In genomic region chr4:92198711-92199110, GRCh38 we compare ENCODE assay signal across 25 cellular contexts.
DNase-seq lines count a peak whose midpoint lies in the region; ATAC-seq and TF ChIP-seq lines count a peak whose summit lies in the region.
"Had no signal": no experiment of that assay in that cellular context is flagged by ENCODE, and none has a peak within 500 bp of the region (broad histone marks: within the 10 kb centered on the region; RNA-seq: fewer than 3 reads in every experiment).

No MANE protein-coding gene starts in this region.

- no peaks in the 10 kb centered on the region for H3K27me3 ChIP-seq in mesenchymal stem cell (ENCODE audit: control insufficient read depth in 1 of 2, insufficient read depth in 1 of 2, low read length in 2 of 2)
- H3K27me3 ChIP-seq: gastrocnemius medialis, upper lobe of right lung had no signal

- no peaks in the 10 kb centered on the region for H3K9me3 ChIP-seq in mesenchymal stem cell (ENCODE audit: control insufficient read depth, low read length)
- H3K9me3 ChIP-seq: gastrocnemius medialis, HAP-1, upper lobe of right lung had no signal

- no peaks in the 10 kb centered on the region for H3K4me1 ChIP-seq in mesenchymal stem cell (ENCODE audit: control insufficient read depth, insufficient read depth, low read depth, low read length)
- H3K4me1 ChIP-seq: gastrocnemius medialis, HAP-1, upper lobe of right lung had no signal

- H2AFZ ChIP-seq in mesenchymal stem cell (ENCODE audit: low read depth, low read length): no peak overlapping the region

- H3K23ac ChIP-seq in mesenchymal stem cell (ENCODE audit: low read length in 2 of 2): no peak overlapping the region

- no peak overlapping the region for H2BK12ac ChIP-seq in mesenchymal stem cell (ENCODE audit: low read length in 2 of 2)

- H4K8ac ChIP-seq in mesenchymal stem cell (ENCODE audit: low read length): no peak overlapping the region

- no peak overlapping the region for H2BK15ac ChIP-seq in mesenchymal stem cell (ENCODE audit: low read depth, poor library complexity, severe bottlenecking)

- H3K79me1 ChIP-seq in mesenchymal stem cell (replicated peaks; ENCODE audit: low read length, poor library complexity, severe bottlenecking): no peaks in the 10 kb centered on the region

- H3K9ac ChIP-seq in mesenchymal stem cell (ENCODE audit: low read length): peak overlapping the region; percentile 59
- H3K9ac ChIP-seq: KMS-11 had no signal

- H3K36me3 ChIP-seq in mesenchymal stem cell (ENCODE audit: control insufficient read depth in 1 of 2, insufficient read depth in 2 of 2, low read depth in 1 of 2, low read length in 2 of 2): no peaks in the 10 kb centered on the region
- H3K36me3 ChIP-seq: gastrocnemius medialis, HAP-1, upper lobe of right lung had no signal

- H3K4me1 Mint-ChIP-seq in chondrocyte (ENCODE audit: low read depth): peaks cover 11% of the 10 kb centered on the region
- H3K4me1 Mint-ChIP-seq: activated naive CD8-positive, alpha-beta T cell treated with anti-CD3 and anti-CD28 coated beads for 36 hours; central memory CD8-positive, alpha-beta T cell; stimulated activated naive CD8-positive, alpha-beta T cell treated with anti-CD3 and anti-CD28 coated beads, Interleukin-15, amount 100 ng/mL, for 72 hours had no signal

- no peak overlapping the region for H3K4me3 Mint-ChIP-seq in chondrocyte (ENCODE audit: unreplicated experiment)
- H3K4me3 Mint-ChIP-seq: activated naive CD8-positive, alpha-beta T cell treated with anti-CD3 and anti-CD28 coated beads for 36 hours; CD4-positive, alpha-beta T cell; central memory CD8-positive, alpha-beta T cell; stimulated activated naive CD8-positive, alpha-beta T cell treated with anti-CD3 and anti-CD28 coated beads, Interleukin-15, amount 100 ng/mL, for 72 hours had no signal

- no peak overlapping the region for H2BK5ac ChIP-seq in mesenchymal stem cell (ENCODE audit: low read depth, low read length, poor library complexity, severe bottlenecking)

- H3K14ac ChIP-seq in mesenchymal stem cell (ENCODE audit: low read length in 2 of 2): no peak overlapping the region

- no peak for ATAC-seq in GM21360 (IDR thresholded peaks at IDR 0.05; ENCODE audit: unreplicated experiment)
- ATAC-seq: gastrocnemius medialis; left colon; stimulated activated naive CD8-positive, alpha-beta T cell treated with anti-CD3 and anti-CD28 coated beads, Interleukin-15, amount 100 ng/mL, for 72 hours; upper lobe of right lung had no signal

- DNase-seq in EH (ENCODE audit: low read depth): peak; percentile 45
- DNase-seq in RKO (ENCODE audit: low spot score): peak; percentile 47
- DNase-seq in chondrocyte (ENCODE audit: low spot score): no peak
- peak; percentile 0 for DNase-seq in mesenchymal stem cell
- DNase-seq in stimulated activated CD4-positive, alpha-beta T cell treated with anti-CD3 and anti-CD28 coated beads, Interleukin-4, amount 100 ng/mL, for 1 hour: no peak
- DNase-seq in NCI-H1694 treated with DMSO at 0.1 percent for 48 hours (lab: John Stamatoyannopoulos, UW): no peak
- DNase-seq in NCI-H2171 treated with DMSO at 0.1 percent for 48 hours (lab: John Stamatoyannopoulos, UW): no peak
- DNase-seq: activated naive CD8-positive, alpha-beta T cell treated with anti-CD3 and anti-CD28 coated beads for 36 hours; CD4-positive, alpha-beta T cell; DMS53; effector CD8-positive, alpha-beta T cell; gastrocnemius medialis; left colon; midbrain; NCI-H1092 treated with DMSO at 0.1 percent for 48 hours; NCI-H69; retina; SIG-M5; stimulated activated naive CD8-positive, alpha-beta T cell treated with anti-CD3 and anti-CD28 coated beads, Interleukin-15, amount 100 ng/mL, for 72 hours; T-helper 2 cell; upper lobe of right lung had no signal

- no peak overlapping the region for H4K91ac ChIP-seq in mesenchymal stem cell (ENCODE audit: low read length)

- H3K4me2 ChIP-seq in mesenchymal stem cell (ENCODE audit: low read length, poor library complexity, severe bottlenecking): no peak overlapping the region
- H3K4me2 ChIP-seq: KMS-11 had no signal

- no peak overlapping the region for H3K27ac ChIP-seq in mesenchymal stem cell (ENCODE audit: low read length, poor library complexity, severe bottlenecking)
- H3K27ac ChIP-seq: gastrocnemius medialis, KMS-11, upper lobe of right lung had no signal

- WGBS in mesenchymal stem cell: 86% methylated on average over 2 of the region's 4 CpGs

- H3K9me3 Mint-ChIP-seq in chondrocyte (ENCODE audit: low read depth): peaks cover 3% of the 10 kb centered on the region

- H3K27me3 Mint-ChIP-seq in chondrocyte (ENCODE audit: low read depth): no peaks in the 10 kb centered on the region
- H3K27me3 Mint-ChIP-seq: activated naive CD8-positive, alpha-beta T cell treated with anti-CD3 and anti-CD28 coated beads for 36 hours; CD4-positive, alpha-beta T cell; central memory CD8-positive, alpha-beta T cell; stimulated activated naive CD8-positive, alpha-beta T cell treated with anti-CD3 and anti-CD28 coated beads, Interleukin-15, amount 100 ng/mL, for 72 hours had no signal

- no peak overlapping the region for H2AK5ac ChIP-seq in mesenchymal stem cell (ENCODE audit: low read length, severe bottlenecking)

- no peak overlapping the region for H3K18ac ChIP-seq in mesenchymal stem cell (ENCODE audit: low read depth in 1 of 2, low read length in 2 of 2)

- H3K4ac ChIP-seq in mesenchymal stem cell (ENCODE audit: low read depth in 1 of 2, low read length in 2 of 2): no peak overlapping the region

- peak overlapping the region; percentile 60 for H3K27ac Mint-ChIP-seq in chondrocyte (ENCODE audit: unreplicated experiment)
- H3K27ac Mint-ChIP-seq: activated naive CD8-positive, alpha-beta T cell treated with anti-CD3 and anti-CD28 coated beads for 36 hours; CD4-positive, alpha-beta T cell; stimulated activated naive CD8-positive, alpha-beta T cell treated with anti-CD3 and anti-CD28 coated beads, Interleukin-15, amount 100 ng/mL, for 72 hours had no signal

- H2BK120ac ChIP-seq in mesenchymal stem cell (ENCODE audit: low read depth, low read length): no peak overlapping the region

- H3K36me3 Mint-ChIP-seq in chondrocyte (ENCODE audit: low read depth): no peaks in the 10 kb centered on the region
- H3K36me3 Mint-ChIP-seq: activated naive CD8-positive, alpha-beta T cell treated with anti-CD3 and anti-CD28 coated beads for 36 hours had no signal

- H3K4me3 ChIP-seq in mesenchymal stem cell (ENCODE audit: insufficient read depth in 1 of 2, low read depth in 1 of 2, low read length in 2 of 2): no peak overlapping the region
- H3K4me3 ChIP-seq: gastrocnemius medialis, HAP-1, upper lobe of right lung had no signal

- no peak for TF ChIP-seq CTCF in chondrocyte (IDR thresholded peaks at IDR 0.05)

Comparison
In these comparisons a context has a peak if more than half of its experiments do, and no peak if none do; other contexts are left out.
1. DNase-seq: peak in EH (single experiment), RKO (single experiment) and mesenchymal stem cell (single experiment); none in chondrocyte (single experiment), stimulated activated CD4-positive, alpha-beta T cell treated with anti-CD3 and anti-CD28 coated beads, Interleukin-4, amount 100 ng/mL, for 1 hour (single experiment), NCI-H1694 treated with DMSO at 0.1 percent for 48 hours (single experiment) and NCI-H2171 treated with DMSO at 0.1 percent for 48 hours (single experiment).